ENCODE assay signal across 9 cellular contexts in genomic region chr6:75210885-75211739, GRCh38. TPM values are rescaled to one million over a fixed set of nuclear protein-coding genes. Genes with fewer than 3 reads are reported as not detected.
DNase-seq lines count a peak whose midpoint lies in the region; ATAC-seq lines count a peak whose summit lies in the region.
"Had no signal": no experiment of that assay in that cellular context is flagged by ENCODE, and none has a peak within 500 bp of the region (broad histone marks: within the 10 kb centered on the region; RNA-seq: fewer than 3 reads in every experiment).

No MANE protein-coding gene starts in this region.

- H3K4me1 Mint-ChIP-seq in activated T-cell treated with anti-CD3 and anti-CD28 coated beads, Interleukin-2, amount 50 U/mL, for 4 hours (ENCODE audit: low read depth): peaks cover 28% of the 10 kb centered on the region
- H3K4me1 Mint-ChIP-seq in T-cell: peaks cover 29 to 31% (median 30%) of the 10 kb centered on the region in 3 donors
- peaks cover 30 to 32% (median 30%) of the 10 kb centered on the region in 3 donors for H3K4me1 Mint-ChIP-seq in naive B cell

- no peak overlapping the region for H3K4me3 Mint-ChIP-seq in activated T-cell treated with anti-CD3 and anti-CD28 coated beads, Interleukin-2, amount 50 U/mL, for 4 hours
- H3K4me3 Mint-ChIP-seq in T-cell (no peak overlapping the region), naive B cell (no peak overlapping the region)
- H3K4me3 Mint-ChIP-seq: dendritic cell treated with granulocyte-macrophage colony-stimulating factor and Interleukin-4, amounts not matched to agents 40 ng/mL and 50 ng/mL, for 4 days had no signal

- H3K36me3 Mint-ChIP-seq in activated T-cell treated with anti-CD3 and anti-CD28 coated beads, Interleukin-2, amount 50 U/mL, for 4 hours (ENCODE audit: insufficient read depth): no peaks in the 10 kb centered on the region
- no peaks in the 10 kb centered on the region for H3K36me3 Mint-ChIP-seq in T-cell
- peaks cover 0 to 12% of the 10 kb centered on the region in 2 donors for H3K36me3 Mint-ChIP-seq in naive B cell

- H3K27me3 Mint-ChIP-seq in activated T-cell treated with anti-CD3 and anti-CD28 coated beads, Interleukin-2, amount 50 U/mL, for 4 hours (ENCODE audit: low read depth): peaks cover 53% of the 10 kb centered on the region
- H3K27me3 Mint-ChIP-seq in T-cell (peaks cover 48 to 53% of the 10 kb centered on the region in 2 donors), naive B cell (peaks cover 58 to 71% (median 69%) of the 10 kb centered on the region in 3 donors)

- H3K9me3 Mint-ChIP-seq in activated T-cell treated with anti-CD3 and anti-CD28 coated beads, Interleukin-2, amount 50 U/mL, for 4 hours: no peaks in the 10 kb centered on the region
- no peaks in the 10 kb centered on the region for H3K9me3 Mint-ChIP-seq in T-cell
- peaks cover 0 to 2% (median 0%) of the 10 kb centered on the region in 7 donors for H3K9me3 Mint-ChIP-seq in naive B cell
- H3K9me3 Mint-ChIP-seq: dendritic cell treated with granulocyte-macrophage colony-stimulating factor and Interleukin-4, amounts not matched to agents 40 ng/mL and 50 ng/mL, for 4 days had no signal

- H3K27ac Mint-ChIP-seq in T-cell: no peak overlapping the region
- H3K27ac Mint-ChIP-seq in naive B cell: no peak overlapping the region
- H3K27ac Mint-ChIP-seq: dendritic cell treated with granulocyte-macrophage colony-stimulating factor and Interleukin-4, amounts not matched to agents 40 ng/mL and 50 ng/mL, for 4 days had no signal

- peak; percentile 42 for DNase-seq in activated T-cell treated with anti-CD3 and anti-CD28 coated beads, Interleukin-2, amount 50 U/mL, for 4 hours
- no peak for DNase-seq in activated T-cell treated with anti-CD3 and anti-CD28 coated beads, Interleukin-2, amount 50 U/mL, for 1 hour
- DNase-seq in NCI-H1105 treated with DMSO at 0.1 percent for 48 hours (lab: John Stamatoyannopoulos, UW) (peak; percentile 65), T-cell (peak in 19 of 34 experiments; percentile 14 to 71 (median 42)), naive B cell (peak; percentile 56), HK-2 (ENCODE audit: unreplicated experiment) (no peak)
- DNase-seq in effector CD4-positive, alpha-beta T cell: peak; percentile 59

- POLR2A ChIA-PET in T-cell (lab: Charles Lee): interaction anchor here (0.6 to 0.9 kb wide), 4 partner anchors 32 to 1601 kb away, joined by 3 to 8 read pairs (median 6); no protein-coding TSS in a partner anchor

- no peak for ATAC-seq in activated T-cell treated with anti-CD3 and anti-CD28 coated beads, Interleukin-2, amount 50 U/mL, for 4 hours
- ATAC-seq in T-cell (replicated peaks in 1 of 4): no peak
- ATAC-seq in naive B cell (ENCODE audit: low read depth in 2 of 2): no peak
- no peak for ATAC-seq in HG03045 (IDR thresholded peaks at IDR 0.05; ENCODE audit: unreplicated experiment)

- CTCF ChIA-PET in T-cell (lab: Charles Lee): interaction anchor here (0.6 to 11.3 kb wide), 34 partner anchors 8 to 1902 kb away, joined by 3 to 213 read pairs (median 4); partner anchors contain the start of gene COX7A2 (in 1 of the 2)

RNA-seq across cellular contexts. Expression of gene COL12A1, which starts 5.3 kb away (rescaled TPM):
- under 1 TPM; 0.29 to 0.40 (median 0.30) TPM for total RNA-seq in activated T-cell treated with anti-CD3 and anti-CD28 coated beads, Interleukin-2, amount 50 U/mL, for 4 hours
- total RNA-seq in T-cell: under 1 TPM in 3 of 5 donors, not detected in 2; 0.59 to 0.95 (median 0.76) TPM
- not detected for polyA plus RNA-seq in naive B cell (ENCODE audit: low read depth in 6 of 6)

RNA-seq across cellular contexts. Expression of gene COX7A2, which starts 32.5 kb away (rescaled TPM):
- 100 to 1,000 TPM; 469 to 506 (median 486) TPM for total RNA-seq in activated T-cell treated with anti-CD3 and anti-CD28 coated beads, Interleukin-2, amount 50 U/mL, for 4 hours
- total RNA-seq in T-cell: 100 to 1,000 TPM; 195 to 213 (median 198) TPM
- 1,000 to 10,000 TPM in 1 of 6 donors, 100 to 1,000 TPM in 5; 776 to 1,084 (median 861) TPM for polyA plus RNA-seq in naive B cell (ENCODE audit: low read depth in 6 of 6)

Comparison
In these comparisons a context has a peak if more than half of its experiments do, and no peak if none do; other contexts are left out.
1. DNase-seq: peak in activated T-cell treated with anti-CD3 and anti-CD28 coated beads, Interleukin-2, amount 50 U/mL, for 4 hours (single experiment), NCI-H1105 treated with DMSO at 0.1 percent for 48 hours (single experiment), T-cell (19 of 34), effector CD4-positive, alpha-beta T cell (single experiment) and naive B cell (single experiment); none in activated T-cell treated with anti-CD3 and anti-CD28 coated beads, Interleukin-2, amount 50 U/mL, for 1 hour (single experiment) and HK-2 (single experiment).